21 cellular contexts compared by ENCODE assay signal in the genomic region with DNA sequence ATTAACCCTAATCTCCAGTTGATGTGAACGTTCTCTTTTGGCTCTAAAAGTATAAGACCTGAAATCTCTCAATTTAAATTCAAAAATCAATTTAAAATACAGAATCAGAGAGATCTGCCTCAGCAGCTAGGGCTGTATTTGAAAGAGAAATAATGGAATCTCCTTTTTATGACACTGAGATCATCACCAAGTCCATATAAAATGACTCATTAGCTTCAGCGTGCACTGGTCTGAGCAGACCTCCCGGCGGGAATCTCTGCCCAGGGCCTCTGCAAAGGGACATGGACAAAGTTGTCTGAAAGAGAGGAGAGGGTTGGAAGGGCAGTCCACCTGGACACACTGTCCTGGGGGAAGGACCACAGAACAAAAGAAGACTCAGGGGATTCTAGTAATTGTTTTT.
"Had no signal": no experiment of that assay in that cellular context is flagged by ENCODE, and none has a peak within 500 bp of the region (broad histone marks: within the 10 kb centered on the region; RNA-seq: fewer than 3 reads in every experiment).

No MANE protein-coding gene starts in this region.

- H3K27me3 Mint-ChIP-seq: memory B cell; naive thymus-derived CD4-positive, alpha-beta T cell had no signal

- DNase-seq: cerebellar nuclear complex; dermis blood vessel endothelial cell; esophagus squamous epithelium; glutamatergic neuron; immature natural killer cell; left ventricle myocardium inferior; lower lobe of right lung; midbrain; naive thymus-derived CD4-positive, alpha-beta T cell; nephron progenitor cell; posterior cingulate gyrus; right cardiac atrium; stimulated activated CD4-positive, alpha-beta T cell treated with anti-CD3 and anti-CD28 coated beads, Interleukin-2, amount 100 ng/mL, for 48 hours; stimulated activated naive CD8-positive, alpha-beta T cell treated with anti-CD3 and anti-CD28 coated beads, Interleukin-15, Interleukin-2, amounts not matched to agents 100 U/mL and 50 U/mL, for 24 hours; thyroid gland; upper lobe of left lung had no signal

- H3K27me3 ChIP-seq: esophagus squamous epithelium, gastroesophageal sphincter, neutrophil, suprapubic skin, thyroid gland, upper lobe of left lung had no signal

- H3K4me3 ChIP-seq: esophagus squamous epithelium, gastroesophageal sphincter, left ventricle myocardium inferior, lower lobe of right lung, smooth muscle cell, suprapubic skin, thyroid gland, upper lobe of left lung had no signal

- H3K36me3 Mint-ChIP-seq: immature natural killer cell; memory B cell; naive thymus-derived CD4-positive, alpha-beta T cell had no signal

- H3K27ac ChIP-seq: esophagus squamous epithelium, gastroesophageal sphincter, left ventricle myocardium inferior, lower lobe of right lung, neutrophil, suprapubic skin, thyroid gland, upper lobe of left lung had no signal

- H3K4me3 Mint-ChIP-seq: immature natural killer cell; memory B cell; naive thymus-derived CD4-positive, alpha-beta T cell; nephron progenitor cell had no signal

- H3K9me3 Mint-ChIP-seq: nephron progenitor cell had no signal

- H3K4me2 ChIP-seq: smooth muscle cell had no signal

- H3K4me1 ChIP-seq: esophagus squamous epithelium, gastroesophageal sphincter, left ventricle myocardium inferior, lower lobe of right lung, suprapubic skin, thyroid gland, upper lobe of left lung had no signal

- H3K4me1 Mint-ChIP-seq: immature natural killer cell; memory B cell; naive thymus-derived CD4-positive, alpha-beta T cell; nephron progenitor cell had no signal

- H3K27ac Mint-ChIP-seq: immature natural killer cell; memory B cell; naive thymus-derived CD4-positive, alpha-beta T cell; nephron progenitor cell had no signal

- H3K9me3 ChIP-seq: esophagus squamous epithelium, gastroesophageal sphincter, left ventricle myocardium inferior, lower lobe of right lung, neutrophil, suprapubic skin, thyroid gland, upper lobe of left lung had no signal

- ATAC-seq: gastroesophageal sphincter; lower lobe of right lung; naive thymus-derived CD4-positive, alpha-beta T cell; right cardiac atrium; stimulated activated naive CD8-positive, alpha-beta T cell treated with anti-CD3 and anti-CD28 coated beads, Interleukin-15, Interleukin-2, amounts not matched to agents 100 U/mL and 50 U/mL, for 24 hours had no signal

- H3K36me3 ChIP-seq: esophagus squamous epithelium, gastroesophageal sphincter, left ventricle myocardium inferior, lower lobe of right lung, neutrophil, suprapubic skin, thyroid gland, upper lobe of left lung had no signal
